37 cellular contexts compared by ENCODE assay signal in genomic region chr5:168810641-168811040, GRCh38.
"Had no signal": no experiment of that assay in that cellular context is flagged by ENCODE, and none has a peak within 500 bp of the region (broad histone marks: within the 10 kb centered on the region; RNA-seq: fewer than 3 reads in every experiment).

No MANE protein-coding gene starts in this region.

- H3K36me3 Mint-ChIP-seq: activated naive CD4-positive, alpha-beta T cell treated with anti-CD3 and anti-CD28 coated beads, Interleukin-2, amount 10 ng/mL, durations not matched to agents 7 days and 5 days; activated naive CD4-positive, alpha-beta T cell treated with anti-CD3 and anti-CD28 coated beads, Interleukin-2, amount 50 U/mL, for 24 hours; activated naive CD4-positive, alpha-beta T cell treated with anti-CD3 and anti-CD28 coated beads, Interleukin-2, amount 50 U/mL, for 72 hours; activated naive CD8-positive, alpha-beta T cell; activated naive CD8-positive, alpha-beta T cell treated with anti-CD3 and anti-CD28 coated beads for 36 hours; activated naive CD8-positive, alpha-beta T cell treated with anti-CD3 and anti-CD28 coated beads, Interleukin-2, amount 10 ng/mL, durations not matched to agents 7 days and 5 days; brain had no signal

- H3K27ac Mint-ChIP-seq: activated naive CD4-positive, alpha-beta T cell treated with anti-CD3 and anti-CD28 coated beads for 36 hours; activated naive CD4-positive, alpha-beta T cell treated with anti-CD3 and anti-CD28 coated beads, Interleukin-2, amount 10 ng/mL, durations not matched to agents 7 days and 5 days; activated naive CD4-positive, alpha-beta T cell treated with anti-CD3 and anti-CD28 coated beads, Interleukin-2, amount 50 U/mL, for 24 hours; activated naive CD4-positive, alpha-beta T cell treated with anti-CD3 and anti-CD28 coated beads, Interleukin-2, amount 50 U/mL, for 72 hours; activated naive CD8-positive, alpha-beta T cell; activated naive CD8-positive, alpha-beta T cell treated with anti-CD3 and anti-CD28 coated beads for 36 hours; activated naive CD8-positive, alpha-beta T cell treated with anti-CD3 and anti-CD28 coated beads, Interleukin-2, amount 10 ng/mL, durations not matched to agents 7 days and 5 days; activated naive CD8-positive, alpha-beta T cell treated with anti-CD3 and anti-CD28 coated beads, Interleukin-2, amount 50 U/mL, for 24 hours; activated T-cell treated with anti-CD3 and anti-CD28 coated beads, Interleukin-2, amount 50 U/mL, for 24 hours; activated T-cell treated with anti-CD3 and anti-CD28 coated beads, Interleukin-2, amount 50 U/mL, for 72 hours; activated T-helper 1 cell treated with anti-CD3 and anti-CD28 coated beads, Interleukin-12 subunit alpha, Interleukin-12 subunit beta, Interleukin-2, Interleukin-4 antibody, amounts not matched to agents 30 ng/mL and 10 ng/mL and 1 ng/mL, durations not matched to agents 14 hours and 24 hours and 36 hours; activated T-helper 17 cell treated with anti-CD3 and anti-CD28 coated beads, Interleukin-2, amount 50 U/mL, for 72 hours; activated T-helper 2 cell treated with anti-CD3 and anti-CD28 coated beads, Interferon-gamma antibody, Interleukin-2, Interleukin-4, amounts not matched to agents 10 μg/mL and 5 μg/mL and 100 μg/mL, durations not matched to agents 14 hours and 24 hours and 36 hours had no signal

- H3K4me3 Mint-ChIP-seq: activated naive CD4-positive, alpha-beta T cell treated with anti-CD3 and anti-CD28 coated beads for 36 hours; activated naive CD4-positive, alpha-beta T cell treated with anti-CD3 and anti-CD28 coated beads, Interleukin-2, amount 10 ng/mL, durations not matched to agents 7 days and 5 days; activated naive CD4-positive, alpha-beta T cell treated with anti-CD3 and anti-CD28 coated beads, Interleukin-2, amount 50 U/mL, for 24 hours; activated naive CD8-positive, alpha-beta T cell; activated naive CD8-positive, alpha-beta T cell treated with anti-CD3 and anti-CD28 coated beads for 36 hours; activated naive CD8-positive, alpha-beta T cell treated with anti-CD3 and anti-CD28 coated beads, Interleukin-2, amount 10 ng/mL, durations not matched to agents 7 days and 5 days; activated naive CD8-positive, alpha-beta T cell treated with anti-CD3 and anti-CD28 coated beads, Interleukin-2, amount 50 U/mL, for 24 hours; activated T-cell treated with anti-CD3 and anti-CD28 coated beads, Interleukin-2, amount 50 U/mL, for 24 hours; activated T-cell treated with anti-CD3 and anti-CD28 coated beads, Interleukin-2, amount 50 U/mL, for 4 hours; activated T-cell treated with anti-CD3 and anti-CD28 coated beads, Interleukin-2, amount 50 U/mL, for 72 hours; activated T-helper 1 cell treated with anti-CD3 and anti-CD28 coated beads, Interleukin-12 subunit alpha, Interleukin-12 subunit beta, Interleukin-2, Interleukin-4 antibody, amounts not matched to agents 30 ng/mL and 10 ng/mL and 1 ng/mL, durations not matched to agents 14 hours and 24 hours and 36 hours; activated T-helper 17 cell treated with anti-CD3 and anti-CD28 coated beads, Interleukin-2, amount 50 U/mL, for 72 hours; brain; central memory CD8-positive, alpha-beta T cell had no signal

- H3K27me3 ChIP-seq: adrenal gland, ascending aorta, body of pancreas, brain microvascular endothelial cell, breast epithelium, cardiac muscle cell had no signal

- H3K27ac ChIP-seq: adrenal gland, ascending aorta, body of pancreas, brain microvascular endothelial cell, breast epithelium, cardiac muscle cell had no signal

- H3K9me3 Mint-ChIP-seq: activated naive CD4-positive, alpha-beta T cell treated with anti-CD3 and anti-CD28 coated beads for 36 hours; activated naive CD4-positive, alpha-beta T cell treated with anti-CD3 and anti-CD28 coated beads, Interleukin-2, amount 10 ng/mL, durations not matched to agents 7 days and 5 days; activated naive CD4-positive, alpha-beta T cell treated with anti-CD3 and anti-CD28 coated beads, Interleukin-2, amount 50 U/mL, for 24 hours; activated naive CD4-positive, alpha-beta T cell treated with anti-CD3 and anti-CD28 coated beads, Interleukin-2, amount 50 U/mL, for 72 hours; activated naive CD8-positive, alpha-beta T cell treated with anti-CD3 and anti-CD28 coated beads for 36 hours; activated naive CD8-positive, alpha-beta T cell treated with anti-CD3 and anti-CD28 coated beads, Interleukin-2, amount 10 ng/mL, durations not matched to agents 7 days and 5 days; activated naive CD8-positive, alpha-beta T cell treated with anti-CD3 and anti-CD28 coated beads, Interleukin-2, amount 50 U/mL, for 24 hours; activated T-cell treated with anti-CD3 and anti-CD28 coated beads, Interleukin-2, amount 50 U/mL, for 24 hours; activated T-cell treated with anti-CD3 and anti-CD28 coated beads, Interleukin-2, amount 50 U/mL, for 4 hours; activated T-cell treated with anti-CD3 and anti-CD28 coated beads, Interleukin-2, amount 50 U/mL, for 72 hours; activated T-helper 1 cell treated with anti-CD3 and anti-CD28 coated beads, Interleukin-12 subunit alpha, Interleukin-12 subunit beta, Interleukin-2, Interleukin-4 antibody, amounts not matched to agents 30 ng/mL and 10 ng/mL and 1 ng/mL, durations not matched to agents 14 hours and 24 hours and 36 hours; activated T-helper 17 cell treated with anti-CD3 and anti-CD28 coated beads, Interleukin-2, amount 50 U/mL, for 72 hours; activated T-helper 2 cell treated with anti-CD3 and anti-CD28 coated beads, Interferon-gamma antibody, Interleukin-2, Interleukin-4, amounts not matched to agents 10 μg/mL and 5 μg/mL and 100 μg/mL, durations not matched to agents 14 hours and 24 hours and 36 hours; central memory CD8-positive, alpha-beta T cell had no signal

- H3K4me1 ChIP-seq: adrenal gland, body of pancreas, breast epithelium had no signal

- H3K9me3 ChIP-seq: adrenal gland, ascending aorta, body of pancreas, breast epithelium had no signal

- H3K36me3 ChIP-seq: brain microvascular endothelial cell, breast epithelium had no signal

- H3K27me3 Mint-ChIP-seq: activated naive CD8-positive, alpha-beta T cell had no signal

- H3K4me3 ChIP-seq: adrenal gland, ascending aorta, body of pancreas, breast epithelium, cardiac muscle cell had no signal

- H3K4me1 Mint-ChIP-seq: activated naive CD4-positive, alpha-beta T cell treated with anti-CD3 and anti-CD28 coated beads, Interleukin-2, amount 10 ng/mL, durations not matched to agents 7 days and 5 days; activated naive CD4-positive, alpha-beta T cell treated with anti-CD3 and anti-CD28 coated beads, Interleukin-2, amount 50 U/mL, for 24 hours; activated naive CD8-positive, alpha-beta T cell treated with anti-CD3 and anti-CD28 coated beads for 36 hours; activated naive CD8-positive, alpha-beta T cell treated with anti-CD3 and anti-CD28 coated beads, Interleukin-2, amount 10 ng/mL, durations not matched to agents 7 days and 5 days; activated T-helper 17 cell treated with anti-CD3 and anti-CD28 coated beads, Interleukin-2, amount 50 U/mL, for 72 hours; central memory CD8-positive, alpha-beta T cell had no signal

- DNase-seq: activated effector memory CD4-positive, alpha-beta T cell treated with anti-CD3 and anti-CD28 coated beads, Interleukin-2, amount 50 U/mL, for 16 hours; activated effector memory CD4-positive, alpha-beta T cell treated with Interleukin-2 at 50 U/mL for 16 hours; activated gamma-delta T cell; activated naive CD4-positive, alpha-beta T cell; activated naive CD4-positive, alpha-beta T cell treated with anti-CD3 and anti-CD28 coated beads for 36 hours; activated naive CD4-positive, alpha-beta T cell treated with anti-CD3 and anti-CD28 coated beads, Interleukin-2, amount 10 ng/mL, durations not matched to agents 7 days and 5 days; activated naive CD4-positive, alpha-beta T cell treated with anti-CD3 and anti-CD28 coated beads, Interleukin-2, amount 50 U/mL, for 16 hours; activated naive CD4-positive, alpha-beta T cell treated with Interleukin-2 at 50 U/mL for 16 hours; activated naive CD8-positive, alpha-beta T cell treated with anti-CD3 and anti-CD28 coated beads for 36 hours; activated naive CD8-positive, alpha-beta T cell treated with anti-CD3 and anti-CD28 coated beads, Interleukin-2, amount 10 ng/mL, durations not matched to agents 7 days and 5 days; activated naive CD8-positive, alpha-beta T cell treated with anti-CD3 and anti-CD28 coated beads, Interleukin-2, amount 50 U/mL, for 24 hours; activated T-cell treated with anti-CD3 and anti-CD28 coated beads for 4 hours; activated T-cell treated with anti-CD3 and anti-CD28 coated beads, Interleukin-2, amount 50 U/mL, for 1 hour; activated T-cell treated with anti-CD3 and anti-CD28 coated beads, Interleukin-2, amount 50 U/mL, for 24 hours; activated T-cell treated with anti-CD3 and anti-CD28 coated beads, Interleukin-2, amount 50 U/mL, for 4 hours; activated T-cell treated with anti-CD3 and anti-CD28 coated beads, Interleukin-2, amount 50 U/mL, for 72 hours; adrenal gland; amniotic stem cell; amygdala; anterior cingulate cortex; aorta; body of pancreas; brain microvascular endothelial cell; caudate nucleus; central memory CD4-positive, alpha-beta T cell; cerebellar nuclear complex had no signal

- ATAC-seq: activated naive CD4-positive, alpha-beta T cell treated with anti-CD3 and anti-CD28 coated beads, Interleukin-2, amount 50 U/mL, for 72 hours; activated naive CD8-positive, alpha-beta T cell treated with anti-CD3 and anti-CD28 coated beads, Interleukin-2, amount 50 U/mL, for 24 hours; activated T-cell treated with anti-CD3 and anti-CD28 coated beads, Interleukin-2, amount 50 U/mL, for 4 hours; activated T-cell treated with anti-CD3 and anti-CD28 coated beads, Interleukin-2, amount 50 U/mL, for 72 hours; activated T-helper 17 cell treated with anti-CD3 and anti-CD28 coated beads, Interleukin-2, amount 50 U/mL, for 72 hours; body of pancreas had no signal
